In genomic region chr15:36358094-36358961, GRCh38 we compare ENCODE assay signal across 13 cellular contexts.
DNase-seq lines count a peak whose midpoint lies in the region; ATAC-seq and TF ChIP-seq lines count a peak whose summit lies in the region.
"Had no signal": no experiment of that assay in that cellular context is flagged by ENCODE, and none has a peak within 500 bp of the region (broad histone marks: within the 10 kb centered on the region; RNA-seq: fewer than 3 reads in every experiment).

No MANE protein-coding gene starts in this region.

- H3K27ac ChIP-seq in gastroesophageal sphincter (peak overlapping the region in 3 of 4 donors; percentile 52 to 67 (median 59)), suprapubic skin (peak overlapping the region; percentile 48)
- no peak overlapping the region for H3K27ac ChIP-seq in CD4-positive, alpha-beta memory T cell (ENCODE audit: low read depth, low read length)

- peaks cover 83% of the 10 kb centered on the region for H3K4me1 Mint-ChIP-seq in HFFc6 (ENCODE audit: low read depth)
- no peaks in the 10 kb centered on the region for H3K4me1 Mint-ChIP-seq in effector memory CD8-positive, alpha-beta T cell (ENCODE audit: low read depth in 2 of 2)
- H3K4me1 Mint-ChIP-seq in CD4-positive, alpha-beta memory T cell = no peaks in the 10 kb centered on the region
- H3K4me1 Mint-ChIP-seq: T-cell had no signal

- H3K27me3 Mint-ChIP-seq in HFFc6 (ENCODE audit: insufficient read depth) = no peaks in the 10 kb centered on the region
- H3K27me3 Mint-ChIP-seq in effector memory CD8-positive, alpha-beta T cell = no peaks in the 10 kb centered on the region
- H3K27me3 Mint-ChIP-seq in CD4-positive, alpha-beta memory T cell = no peaks in the 10 kb centered on the region
- H3K27me3 Mint-ChIP-seq: stimulated activated naive CD8-positive, alpha-beta T cell treated with anti-CD3 and anti-CD28 coated beads, Interleukin-15, Interleukin-2, amounts not matched to agents 100 ng/mL and 50 ng/mL, for 24 hours; T-cell had no signal

- no peak for TF ChIP-seq EP300 in gastroesophageal sphincter (IDR thresholded peaks at IDR 0.05)
- TF ChIP-seq EP300 in suprapubic skin (IDR thresholded peaks at IDR 0.05) = no peak

- no peak overlapping the region for H3K4me3 ChIP-seq in gastroesophageal sphincter
- H3K4me3 ChIP-seq in suprapubic skin = no peak overlapping the region
- H3K4me3 ChIP-seq in CD4-positive, alpha-beta memory T cell (ENCODE audit: low read length in 2 of 2) = no peak overlapping the region
- no peak overlapping the region for H3K4me3 ChIP-seq in HAP-1

- TF ChIP-seq POLR2A in gastroesophageal sphincter (IDR thresholded peaks at IDR 0.05) (no peak), suprapubic skin (IDR thresholded peaks at IDR 0.05) (no peak)

- TF ChIP-seq CTCF in HFFc6 (IDR thresholded peaks at IDR 0.05) = peak; percentile 31
- TF ChIP-seq CTCF in gastroesophageal sphincter (IDR thresholded peaks at IDR 0.05) = no peak
- no peak for TF ChIP-seq CTCF in suprapubic skin (IDR thresholded peaks at IDR 0.05)

- CTCF ChIA-PET in CD4-positive, alpha-beta memory T cell (lab: Charles Lee; ENCODE audit: partially characterized antibody) = no interaction called here

- H3K9me3 ChIP-seq in gastroesophageal sphincter (no peaks in the 10 kb centered on the region), suprapubic skin (no peaks in the 10 kb centered on the region), HAP-1 (no peaks in the 10 kb centered on the region)
- H3K9me3 ChIP-seq in CD4-positive, alpha-beta memory T cell (ENCODE audit: control insufficient read depth in 1 of 2, low read length in 2 of 2) = no peaks in the 10 kb centered on the region

- no peaks in the 10 kb centered on the region for H3K9me3 Mint-ChIP-seq in HFFc6
- peaks cover 0 to 4% of the 10 kb centered on the region in 2 donors for H3K9me3 Mint-ChIP-seq in effector memory CD8-positive, alpha-beta T cell
- peaks cover 0 to 4% (median 0%) of the 10 kb centered on the region in 8 donors for H3K9me3 Mint-ChIP-seq in CD4-positive, alpha-beta memory T cell
- H3K9me3 Mint-ChIP-seq: activated T-cell treated with anti-CD3 and anti-CD28 coated beads, Interleukin-2, amount 50 U/mL, for 24 hours; stimulated activated naive CD8-positive, alpha-beta T cell treated with anti-CD3 and anti-CD28 coated beads, Interleukin-15, Interleukin-2, amounts not matched to agents 100 ng/mL and 50 ng/mL, for 24 hours had no signal

- H3K36me3 Mint-ChIP-seq in HFFc6 (ENCODE audit: low read depth) = 0 out of 2 replicates have a peak, but pooled peaks cover 9% of the 10 kb centered on the region
- no peaks in the 10 kb centered on the region for H3K36me3 Mint-ChIP-seq in effector memory CD8-positive, alpha-beta T cell (ENCODE audit: insufficient read depth)
- H3K36me3 Mint-ChIP-seq in CD4-positive, alpha-beta memory T cell = no peaks in the 10 kb centered on the region
- H3K36me3 Mint-ChIP-seq: T-cell had no signal

- peak; percentile 49 for ATAC-seq in SK-N-SH treated with all-trans-retinoic acid at 6 μM for 48 hours
- no peak for ATAC-seq in gastroesophageal sphincter
- ATAC-seq in HG03521 (IDR thresholded peaks at IDR 0.05; ENCODE audit: unreplicated experiment) = no peak
- no peak for ATAC-seq in effector memory CD8-positive, alpha-beta T cell (replicated peaks)
- ATAC-seq: T-cell had no signal

- H3K4me1 ChIP-seq in gastroesophageal sphincter (peaks cover 0 to 25% (median 8%) of the 10 kb centered on the region in 3 donors), suprapubic skin (peaks cover 14% of the 10 kb centered on the region), HAP-1 (no peaks in the 10 kb centered on the region)
- no peaks in the 10 kb centered on the region for H3K4me1 ChIP-seq in CD4-positive, alpha-beta memory T cell (ENCODE audit: insufficient read depth, low read length)

- in situ Hi-C loops in HAP-1 (cut with MboI; ENCODE audit: low sequenced_read_pairs) = no loop called here

- H3K36me3 ChIP-seq in gastroesophageal sphincter (no peaks in the 10 kb centered on the region), suprapubic skin (no peaks in the 10 kb centered on the region), HAP-1 (replicated peaks) (no peaks in the 10 kb centered on the region)
- H3K36me3 ChIP-seq in CD4-positive, alpha-beta memory T cell (ENCODE audit: insufficient read depth, low read length) = no peaks in the 10 kb centered on the region

- H3K27me3 ChIP-seq in gastroesophageal sphincter (no peaks in the 10 kb centered on the region), suprapubic skin (no peaks in the 10 kb centered on the region), HAP-1 (ENCODE audit: low read depth) (no peaks in the 10 kb centered on the region)
- H3K27me3 ChIP-seq in CD4-positive, alpha-beta memory T cell (ENCODE audit: insufficient read depth, low read length) = no peaks in the 10 kb centered on the region

- intact Hi-C loops in CD4-positive, alpha-beta memory T cell (cut with micrococcal nuclease) = no loop called here

- DNase-seq in HFFc6 = peak; percentile 92
- DNase-seq in suprapubic skin (ENCODE audit: low spot score in 2 of 2) = no peak
- no peak for DNase-seq in effector memory CD8-positive, alpha-beta T cell
- DNase-seq in CD4-positive, alpha-beta memory T cell = no peak
- no peak for DNase-seq in HAP-1 (ENCODE audit: low spot score in 2 of 2)
- DNase-seq: activated T-cell treated with anti-CD3 and anti-CD28 coated beads, Interleukin-2, amount 50 U/mL, for 24 hours; effector CD4-positive, alpha-beta T cell; NCI-H2029 treated with DMSO at 0.1 percent for 48 hours; T-cell had no signal

- peak overlapping the region; percentile 99 for H3K27ac Mint-ChIP-seq in HFFc6
- no peak overlapping the region for H3K27ac Mint-ChIP-seq in effector memory CD8-positive, alpha-beta T cell
- no peak overlapping the region for H3K27ac Mint-ChIP-seq in CD4-positive, alpha-beta memory T cell
- H3K27ac Mint-ChIP-seq: activated T-cell treated with anti-CD3 and anti-CD28 coated beads, Interleukin-2, amount 50 U/mL, for 24 hours; stimulated activated naive CD8-positive, alpha-beta T cell treated with anti-CD3 and anti-CD28 coated beads, Interleukin-15, Interleukin-2, amounts not matched to agents 100 ng/mL and 50 ng/mL, for 24 hours; T-cell had no signal

- H3K4me3 Mint-ChIP-seq in HFFc6 = peak overlapping the region; percentile 80
- H3K4me3 Mint-ChIP-seq in effector memory CD8-positive, alpha-beta T cell = no peak overlapping the region
- no peak overlapping the region for H3K4me3 Mint-ChIP-seq in CD4-positive, alpha-beta memory T cell
- H3K4me3 Mint-ChIP-seq: activated T-cell treated with anti-CD3 and anti-CD28 coated beads, Interleukin-2, amount 50 U/mL, for 24 hours; stimulated activated naive CD8-positive, alpha-beta T cell treated with anti-CD3 and anti-CD28 coated beads, Interleukin-15, Interleukin-2, amounts not matched to agents 100 ng/mL and 50 ng/mL, for 24 hours; T-cell had no signal

- POLR2A ChIA-PET in CD4-positive, alpha-beta memory T cell (lab: Charles Lee; ENCODE audit: partially characterized antibody) = no interaction called here

- WGBS in gastroesophageal sphincter (ENCODE audit: low coverage in 1 of 2), 2 donors = 31 to 39% methylated on average over 4 of the region's 4 CpGs
- 53% methylated on average over 4 of the region's 4 CpGs for WGBS in suprapubic skin

TF ChIP-seq in SK-N-SH treated with all-trans-retinoic acid at 6 μM for 48 hours, 23 proteins besides CTCF, POLR2A, EP300 and RAD21 (continues in another document):
- TF ChIP-seq ZNF70 (CRISPR knock-in tag; IDR thresholded peaks at IDR 0.05) (no peak), OSR1 (CRISPR knock-in tag; IDR thresholded peaks at IDR 0.05) (no peak), ESRRG (CRISPR knock-in tag; IDR thresholded peaks at IDR 0.05) (no peak), CSDC2 (CRISPR knock-in tag; IDR thresholded peaks at IDR 0.05) (no peak), GLIS3 (CRISPR knock-in tag; IDR thresholded peaks at IDR 0.05) (no peak), PPARA (CRISPR knock-in tag; IDR thresholded peaks at IDR 0.05; ENCODE audit: borderline replicate concordance) (no peak), RARB (CRISPR knock-in tag; IDR thresholded peaks at IDR 0.05) (no peak), SNAI2 (CRISPR knock-in tag; IDR thresholded peaks at IDR 0.05) (no peak), CSRNP3 (CRISPR knock-in tag; IDR thresholded peaks at IDR 0.05) (no peak), POU6F1 (CRISPR knock-in tag; IDR thresholded peaks at IDR 0.05; ENCODE audit: borderline replicate concordance, low read depth) (no peak), ZFP3 (CRISPR knock-in tag; IDR thresholded peaks at IDR 0.05) (no peak)
